In the genomic region with DNA sequence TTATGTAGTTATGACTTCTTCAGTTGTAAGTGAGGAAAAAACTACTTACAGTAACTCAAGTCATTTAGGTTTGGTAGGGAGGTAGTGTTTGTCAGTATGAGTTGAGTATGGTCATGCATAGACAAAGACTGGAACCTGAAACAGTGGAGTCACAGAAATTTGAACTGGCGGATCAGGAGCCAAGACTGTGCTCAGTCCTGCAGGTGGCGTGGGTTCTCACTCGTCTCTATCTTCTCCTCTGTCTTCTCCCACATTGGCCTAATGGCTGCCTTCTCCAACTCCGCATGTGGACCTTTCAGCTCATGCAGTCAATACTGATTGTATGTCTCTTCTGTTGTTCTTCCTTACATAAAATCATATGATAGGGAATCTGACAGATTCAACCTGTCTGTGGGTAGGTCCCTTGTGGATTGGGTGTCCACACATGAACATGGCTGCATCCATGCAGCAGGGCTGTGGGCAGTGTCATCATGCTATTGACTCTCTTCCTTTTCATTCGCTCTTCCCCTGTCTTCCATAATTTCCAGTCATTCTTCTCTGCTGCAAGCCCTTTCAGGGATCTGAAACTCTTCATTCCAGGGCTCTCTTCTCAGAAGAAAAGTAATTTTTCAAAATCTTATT, we compare ENCODE assay signal across 13 cellular contexts.
DNase-seq lines count a peak whose midpoint lies in the region; ATAC-seq lines count a peak whose summit lies in the region.
"Had no signal": no experiment of that assay in that cellular context is flagged by ENCODE, and none has a peak within 500 bp of the region (broad histone marks: within the 10 kb centered on the region; RNA-seq: fewer than 3 reads in every experiment).

No MANE protein-coding gene starts in this region.

- DNase-seq in NOMO-1 treated with DMSO at 0.1 percent for 48 hours (lab: John Stamatoyannopoulos, UW; ENCODE audit: unreplicated experiment) (peak; percentile 29), NOMO-1 (lab: John Stamatoyannopoulos, UW; ENCODE audit: unreplicated experiment in 2 of 2) (no peak), ELF-1 (ENCODE audit: low read depth, low spot score) (peak; percentile 43), NCI-H69 (lab: John Stamatoyannopoulos, UW) (peak; percentile 30), cerebellar cortex (ENCODE audit: low spot score) (peak; percentile 2), cerebellar nuclear complex (lab: John Stamatoyannopoulos, UW) (no peak), activated gamma-delta T cell (lab: John Stamatoyannopoulos, UW) (no peak)
- DNase-seq: CD8-positive, alpha-beta T cell; effector memory CD8-positive, alpha-beta T cell; NCI-H1417 treated with DMSO at 0.1 percent for 48 hours; uterus had no signal

- ATAC-seq in GM18520 (IDR thresholded peaks at IDR 0.05; ENCODE audit: unreplicated experiment) = no peak
- ATAC-seq: CD8-positive, alpha-beta T cell; effector memory CD8-positive, alpha-beta T cell; SK-N-SH treated with all-trans-retinoic acid at 6 μM for 48 hours had no signal

Comparison
In these comparisons a context has a peak if more than half of its experiments do, and no peak if none do; other contexts are left out.
1. DNase-seq: peak in NOMO-1 treated with DMSO at 0.1 percent for 48 hours (single experiment), ELF-1 (single experiment), NCI-H69 (single experiment) and cerebellar cortex (single experiment); none in NOMO-1 (0 of 2), cerebellar nuclear complex (0 of 2) and activated gamma-delta T cell (single experiment).